Comparison of ENCODE assay signal across 1 cellular context in genomic region chr4:173536808-173537429, GRCh38.
A peak's percentile ranks its signal among the peaks of the same experiment; 100 is the strongest.
TF ChIP-seq lines count a peak whose summit lies in the region.

No MANE protein-coding gene starts in this region.

TF ChIP-seq in A549, 52 proteins besides CTCF, POLR2A, EP300 and RAD21 (continued from another document):
- TF ChIP-seq MAX (IDR thresholded peaks at IDR 0.05) (peak; percentile 44; the same call in 1 of the 2 replicates), BHLHE40 (IDR thresholded peaks at IDR 0.05; ENCODE audit: low read depth, low read length) (no peak)
TF ChIP-seq in A549: peak in this region for 2.
